19 cellular contexts compared by ENCODE assay signal in genomic region chr10:76559889-76560215, GRCh38.
DNase-seq lines count a peak whose midpoint lies in the region; ATAC-seq and TF ChIP-seq lines count a peak whose summit lies in the region.
"Had no signal": no experiment of that assay in that cellular context is flagged by ENCODE, and none has a peak within 500 bp of the region (broad histone marks: within the 10 kb centered on the region; RNA-seq: fewer than 3 reads in every experiment).

No MANE protein-coding gene starts in this region.

- peaks cover 32% of the 10 kb centered on the region for H3K4me1 ChIP-seq in adipocyte (ENCODE audit: control insufficient read depth, insufficient read depth, low read length)
- H3K4me1 ChIP-seq in gastroesophageal sphincter = peaks cover 0 to 28% (median 15%) of the 10 kb centered on the region in 3 donors
- H3K4me1 ChIP-seq in smooth muscle cell (ENCODE audit: low read depth) = peaks cover 12% of the 10 kb centered on the region

- peak overlapping the region; percentile 37 for H3K4me2 ChIP-seq in smooth muscle cell
- H3K4me2 ChIP-seq: GM23338 had no signal

- no peak for ATAC-seq in gastroesophageal sphincter
- no peak for ATAC-seq in HG03439 (IDR thresholded peaks at IDR 0.05; ENCODE audit: unreplicated experiment)
- ATAC-seq: GM23338, PC-3, WTC11 had no signal

- no peak overlapping the region for H2AFZ ChIP-seq in smooth muscle cell (ENCODE audit: low read depth)

- H3K9me3 ChIP-seq in adipocyte (ENCODE audit: control insufficient read depth, low read length) = no peaks in the 10 kb centered on the region
- no peaks in the 10 kb centered on the region for H3K9me3 ChIP-seq in gastroesophageal sphincter
- no peaks in the 10 kb centered on the region for H3K9me3 ChIP-seq in smooth muscle cell (replicated peaks; ENCODE audit: low read depth)

- WGBS in gastroesophageal sphincter (ENCODE audit: low coverage in 1 of 2), 2 donors = 15 to 33% methylated on average over 1 of the region's 1 CpG
- WGBS in smooth muscle cell (ENCODE audit: low lambda C conversion rate) = 41% methylated on average over 1 of the region's 1 CpG

- in situ Hi-C loops in GM13977 (cut with MboI; ENCODE audit: low pct_unique_long_range_greater_than_20kb, low sequenced_read_pairs, unreplicated experiment) = no loop called here

- no peak overlapping the region for H3K4me3 ChIP-seq in adipocyte (ENCODE audit: low read length)
- no peak overlapping the region for H3K4me3 ChIP-seq in gastroesophageal sphincter
- H3K4me3 ChIP-seq in smooth muscle cell = no peak overlapping the region
- H3K4me3 ChIP-seq: GM23338 had no signal

- no peaks in the 10 kb centered on the region for H4K20me1 ChIP-seq in smooth muscle cell (ENCODE audit: low read depth)

- no peak for TF ChIP-seq EP300 in gastroesophageal sphincter (IDR thresholded peaks at IDR 0.05)

- peaks cover 11% of the 10 kb centered on the region for H3F3A ChIP-seq in smooth muscle cell (ENCODE audit: low read depth)

- H3K9ac ChIP-seq in adipocyte (ENCODE audit: low read length) (peak overlapping the region; percentile 63), smooth muscle cell (ENCODE audit: low read depth) (no peak overlapping the region)

- DNase-seq in H4 (ENCODE audit: low spot score) = peak; percentile 60
- peak; percentile 58 for DNase-seq in adipocyte (ENCODE audit: low read depth)
- DNase-seq in smooth muscle cell (lab: John Stamatoyannopoulos, UW; ENCODE audit: unreplicated experiment) = no peak
- no peak for DNase-seq in stimulated activated CD4-positive, alpha-beta T cell treated with anti-CD3 and anti-CD28 coated beads, Interleukin-4, amount 100 ng/mL, for 24 hours
- no peak for DNase-seq in GM13977 (ENCODE audit: low spot score)
- no peak for DNase-seq in HuH-7 (ENCODE audit: low spot score)
- DNase-seq: activated CD4-positive, alpha-beta memory T cell treated with anti-CD3 and anti-CD28 coated beads for 36 hours; activated naive CD4-positive, alpha-beta T cell treated with Interleukin-2 at 50 U/mL for 16 hours; activated T-cell treated with anti-CD3 and anti-CD28 coated beads, Interleukin-2, amount 50 U/mL, for 24 hours; aorta; cortex of kidney; NCI-H1417 treated with DMSO at 0.1 percent for 48 hours; NCI-H2171; stimulated activated CD4-positive, alpha-beta T cell treated with anti-CD3 and anti-CD28 coated beads, Interleukin-12 subunit alpha, Interleukin-12 subunit beta, amount 100 ng/mL, for 4 hours had no signal

- no peak for TF ChIP-seq CTCF in gastroesophageal sphincter (IDR thresholded peaks at IDR 0.05)
- TF ChIP-seq CTCF in smooth muscle cell (IDR thresholded peaks at IDR 0.05; ENCODE audit: borderline replicate concordance, insufficient read depth, poor library complexity, severe bottlenecking) = no peak
- TF ChIP-seq CTCF in GM13977 (IDR thresholded peaks at IDR 0.05; ENCODE audit: extremely low read depth, insufficient read depth, missing control alignments) = no peak

- H3K79me2 ChIP-seq in smooth muscle cell (ENCODE audit: low read depth) = no peaks in the 10 kb centered on the region

- H3K27me3 ChIP-seq in adipocyte (replicated peaks; ENCODE audit: control insufficient read depth, insufficient read depth, low read length) (no peaks in the 10 kb centered on the region), gastroesophageal sphincter (no peaks in the 10 kb centered on the region), smooth muscle cell (ENCODE audit: low read depth) (no peaks in the 10 kb centered on the region)

- H3K36me3 ChIP-seq in adipocyte (ENCODE audit: control insufficient read depth, insufficient read depth, low read length, severe bottlenecking) (no peaks in the 10 kb centered on the region), gastroesophageal sphincter (no peaks in the 10 kb centered on the region), smooth muscle cell (ENCODE audit: low read depth) (no peaks in the 10 kb centered on the region)

- TF ChIP-seq POLR2A in gastroesophageal sphincter (IDR thresholded peaks at IDR 0.05) = no peak

- peak overlapping the region in 3 of 4 donors; percentile 64 to 72 (median 68) for H3K27ac ChIP-seq in gastroesophageal sphincter
- H3K27ac ChIP-seq in smooth muscle cell (ENCODE audit: low read depth) = peak overlapping the region; percentile 38

Comparison
In these comparisons a context has a peak if more than half of its experiments do, and no peak if none do; other contexts are left out.
1. DNase-seq: peak in H4 (single experiment) and adipocyte (single experiment); none in smooth muscle cell (single experiment), stimulated activated CD4-positive, alpha-beta T cell treated with anti-CD3 and anti-CD28 coated beads, Interleukin-4, amount 100 ng/mL, for 24 hours (single experiment), GM13977 (single experiment) and HuH-7 (single experiment).